ENCODE assay signal across 20 cellular contexts in the genomic region with DNA sequence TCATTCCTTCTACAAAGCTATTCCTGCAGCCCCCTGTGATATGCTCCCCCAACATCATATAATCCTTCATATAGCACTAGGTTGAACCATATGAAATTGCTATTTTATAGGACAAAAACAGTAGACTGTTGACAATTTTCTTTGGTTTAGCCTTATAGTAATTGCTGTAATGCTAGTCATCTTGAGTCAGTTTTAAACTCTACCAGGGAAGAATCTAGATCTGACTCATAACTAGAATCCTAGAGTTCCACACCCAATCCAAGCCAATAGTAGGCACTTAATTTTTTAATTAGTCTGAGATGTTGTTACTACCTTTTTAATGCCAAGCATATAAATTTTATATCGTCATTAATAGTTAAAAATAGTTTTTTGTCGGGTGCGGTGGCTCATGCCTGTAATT.
DNase-seq lines count a peak whose midpoint lies in the region; ATAC-seq and TF ChIP-seq lines count a peak whose summit lies in the region.
"Had no signal": no experiment of that assay in that cellular context is flagged by ENCODE, and none has a peak within 500 bp of the region (broad histone marks: within the 10 kb centered on the region; RNA-seq: fewer than 3 reads in every experiment).

No MANE protein-coding gene starts in this region.

- H3K36me3 Mint-ChIP-seq in WTC11: peaks cover 2% of the 10 kb centered on the region; the same call in 1 of the 2 replicates
- H3K36me3 Mint-ChIP-seq: CD8-positive, alpha-beta memory T cell had no signal

- ATAC-seq in WTC11 (no peak), omental fat pad (ENCODE audit: low FRiP score) (no peak), HG02588 (IDR thresholded peaks at IDR 0.05; ENCODE audit: unreplicated experiment) (no peak)
- ATAC-seq: activated CD8-positive, alpha-beta T cell treated with anti-CD3 and anti-CD28 coated beads, Interleukin-2, amount 10 ng/mL, durations not matched to agents 7 days and 5 days; gastrocnemius medialis had no signal

- no peaks in the 10 kb centered on the region for H3K9me3 Mint-ChIP-seq in WTC11
- H3K9me3 Mint-ChIP-seq: activated naive CD8-positive, alpha-beta T cell treated with anti-CD3 and anti-CD28 coated beads, Interleukin-2, amount 10 ng/mL, durations not matched to agents 7 days and 5 days; activated T-cell treated with anti-CD3 and anti-CD28 coated beads, Interleukin-2, amount 50 U/mL, for 24 hours; CD8-positive, alpha-beta memory T cell had no signal

- peak overlapping the region; percentile 61; the same call in 1 of the 2 replicates for H3K27ac Mint-ChIP-seq in WTC11
- H3K27ac Mint-ChIP-seq: activated CD8-positive, alpha-beta T cell treated with anti-CD3 and anti-CD28 coated beads, Interleukin-2, amount 10 ng/mL, durations not matched to agents 7 days and 5 days; activated naive CD8-positive, alpha-beta T cell treated with anti-CD3 and anti-CD28 coated beads, Interleukin-2, amount 10 ng/mL, durations not matched to agents 7 days and 5 days; activated T-cell treated with anti-CD3 and anti-CD28 coated beads, Interleukin-2, amount 50 U/mL, for 24 hours; CD8-positive, alpha-beta memory T cell had no signal

- H3K4me3 ChIP-seq in fibroblast of mammary gland (ENCODE audit: control insufficient read depth, low read depth, low read length): no peak overlapping the region
- H3K4me3 ChIP-seq: gastrocnemius medialis, suprapubic skin had no signal

- peak; percentile 2 for DNase-seq in A172 (ENCODE audit: low spot score)
- DNase-seq in ELR (ENCODE audit: low read depth): peak; percentile 61
- no peak for DNase-seq in WTC11 (ENCODE audit: low spot score)
- peak; percentile 35 for DNase-seq in fibroblast of mammary gland (ENCODE audit: low read depth)
- no peak for DNase-seq in DMS153 (lab: John Stamatoyannopoulos, UW)
- DNase-seq in omental fat pad (ENCODE audit: low spot score): no peak
- DNase-seq in NCI-H1092 treated with DMSO at 0.1 percent for 48 hours (lab: John Stamatoyannopoulos, UW): no peak
- DNase-seq: activated CD8-positive, alpha-beta T cell treated with anti-CD3 and anti-CD28 coated beads, Interleukin-2, amount 10 ng/mL, durations not matched to agents 7 days and 5 days; activated naive CD8-positive, alpha-beta T cell treated with anti-CD3 and anti-CD28 coated beads, Interleukin-2, amount 10 ng/mL, durations not matched to agents 7 days and 5 days; activated T-cell treated with anti-CD3 and anti-CD28 coated beads, Interleukin-2, amount 50 U/mL, for 24 hours; CD8-positive, alpha-beta memory T cell; DND-41; gastrocnemius medialis; NCI-H2171; NCI-H526 treated with DMSO at 0.1 percent for 48 hours; nucleus accumbens; SHP77; WERI-Rb-1 had no signal

- CTCF ChIA-PET in WTC11 (lab: Charles Lee): no interaction called here

- H3K4me3 Mint-ChIP-seq in WTC11: no peak overlapping the region
- H3K4me3 Mint-ChIP-seq: activated CD8-positive, alpha-beta T cell treated with anti-CD3 and anti-CD28 coated beads, Interleukin-2, amount 10 ng/mL, durations not matched to agents 7 days and 5 days; activated naive CD8-positive, alpha-beta T cell treated with anti-CD3 and anti-CD28 coated beads, Interleukin-2, amount 10 ng/mL, durations not matched to agents 7 days and 5 days; activated T-cell treated with anti-CD3 and anti-CD28 coated beads, Interleukin-2, amount 50 U/mL, for 24 hours; CD8-positive, alpha-beta memory T cell had no signal

- H3K4me1 Mint-ChIP-seq in WTC11: peaks cover 18% of the 10 kb centered on the region

- no peaks in the 10 kb centered on the region for H3K27me3 Mint-ChIP-seq in WTC11 (ENCODE audit: low read depth)
- H3K27me3 Mint-ChIP-seq: activated T-cell treated with anti-CD3 and anti-CD28 coated beads, Interleukin-2, amount 50 U/mL, for 24 hours had no signal

- POLR2A ChIA-PET in WTC11 (lab: Charles Lee): no interaction called here

- TF ChIP-seq CTCF in WTC11 (IDR thresholded peaks at IDR 0.05) (no peak), fibroblast of mammary gland (conservative IDR thresholded peaks at IDR 0.05; ENCODE audit: control insufficient read depth, insufficient read depth, low read depth, low read length) (no peak), omental fat pad (IDR thresholded peaks at IDR 0.05) (no peak)

TF ChIP-seq in WTC11, 78 proteins besides CTCF, POLR2A, EP300 and RAD21:
- TF ChIP-seq, protein P1, sequence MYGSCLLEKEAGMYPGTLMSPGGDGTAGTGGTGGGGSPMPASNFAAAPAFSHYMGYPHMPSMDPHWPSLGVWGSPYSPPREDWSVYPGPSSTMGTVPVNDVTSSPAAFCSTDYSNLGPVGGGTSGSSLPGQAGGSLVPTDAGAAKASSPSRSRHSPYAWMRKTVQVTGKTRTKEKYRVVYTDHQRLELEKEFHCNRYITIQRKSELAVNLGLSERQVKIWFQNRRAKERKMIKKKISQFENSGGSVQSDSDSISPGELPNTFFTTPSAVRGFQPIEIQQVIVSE (CRISPR knock-in tag; IDR thresholded peaks at IDR 0.05; ENCODE audit: borderline replicate concordance): no peak
- no peak for TF ChIP-seq NR1H2 (CRISPR knock-in tag; IDR thresholded peaks at IDR 0.05)
- TF ChIP-seq, protein P2, sequence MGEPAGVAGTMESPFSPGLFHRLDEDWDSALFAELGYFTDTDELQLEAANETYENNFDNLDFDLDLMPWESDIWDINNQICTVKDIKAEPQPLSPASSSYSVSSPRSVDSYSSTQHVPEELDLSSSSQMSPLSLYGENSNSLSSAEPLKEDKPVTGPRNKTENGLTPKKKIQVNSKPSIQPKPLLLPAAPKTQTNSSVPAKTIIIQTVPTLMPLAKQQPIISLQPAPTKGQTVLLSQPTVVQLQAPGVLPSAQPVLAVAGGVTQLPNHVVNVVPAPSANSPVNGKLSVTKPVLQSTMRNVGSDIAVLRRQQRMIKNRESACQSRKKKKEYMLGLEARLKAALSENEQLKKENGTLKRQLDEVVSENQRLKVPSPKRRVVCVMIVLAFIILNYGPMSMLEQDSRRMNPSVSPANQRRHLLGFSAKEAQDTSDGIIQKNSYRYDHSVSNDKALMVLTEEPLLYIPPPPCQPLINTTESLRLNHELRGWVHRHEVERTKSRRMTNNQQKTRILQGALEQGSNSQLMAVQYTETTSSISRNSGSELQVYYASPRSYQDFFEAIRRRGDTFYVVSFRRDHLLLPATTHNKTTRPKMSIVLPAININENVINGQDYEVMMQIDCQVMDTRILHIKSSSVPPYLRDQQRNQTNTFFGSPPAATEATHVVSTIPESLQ (CRISPR knock-in tag; IDR thresholded peaks at IDR 0.05): no peak
- TF ChIP-seq NR2C2 (CRISPR knock-in tag; IDR thresholded peaks at IDR 0.05): no peak

Comparison
In these comparisons a context has a peak if more than half of its experiments do, and no peak if none do; other contexts are left out.
1. DNase-seq: peak in A172 (single experiment), ELR (single experiment) and fibroblast of mammary gland (single experiment); none in WTC11 (single experiment), DMS153 (single experiment), omental fat pad (single experiment) and NCI-H1092 treated with DMSO at 0.1 percent for 48 hours (single experiment).